1 cellular context compared by ENCODE assay signal in genomic region chr1:168234846-168235547, GRCh38.
TF ChIP-seq lines count a peak whose summit lies in the region.

No MANE protein-coding gene starts in this region.

TF ChIP-seq in IMR-90, 13 proteins besides CTCF, POLR2A, EP300 and RAD21 (continued from another document):
- TF ChIP-seq ELK1 (IDR thresholded peaks at IDR 0.05; ENCODE audit: borderline replicate concordance, low read depth, low read length) = no peak
- TF ChIP-seq SMC3 (IDR thresholded peaks at IDR 0.05; ENCODE audit: low read depth, low read length) = 0 out of 2 replicates have a peak, but pooled peaks have one; percentile 28
